In the genomic region with DNA sequence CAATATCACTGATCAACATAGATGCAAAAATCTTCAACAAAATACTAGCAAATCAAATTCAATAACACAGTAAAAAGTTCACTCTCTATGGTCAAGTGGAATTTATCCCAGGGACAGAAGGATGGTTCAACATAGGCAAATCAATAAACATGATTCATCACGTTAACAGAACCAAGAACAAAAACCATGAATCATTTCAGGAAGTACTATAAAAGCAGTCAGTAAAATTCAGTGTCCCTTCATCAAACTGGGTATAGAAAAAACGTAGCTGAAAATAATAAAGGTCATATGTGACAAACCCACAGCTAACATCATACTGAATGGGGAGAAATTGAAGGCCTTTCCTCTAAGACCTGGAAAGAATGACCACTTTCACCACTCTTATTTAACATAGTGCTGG, we compare ENCODE assay signal across 2 cellular contexts.
TF ChIP-seq lines count a peak whose summit lies in the region.

No MANE protein-coding gene starts in this region.

TF ChIP-seq in liver, 16 proteins besides CTCF, POLR2A, EP300 and RAD21:
- TF ChIP-seq, protein P1, sequence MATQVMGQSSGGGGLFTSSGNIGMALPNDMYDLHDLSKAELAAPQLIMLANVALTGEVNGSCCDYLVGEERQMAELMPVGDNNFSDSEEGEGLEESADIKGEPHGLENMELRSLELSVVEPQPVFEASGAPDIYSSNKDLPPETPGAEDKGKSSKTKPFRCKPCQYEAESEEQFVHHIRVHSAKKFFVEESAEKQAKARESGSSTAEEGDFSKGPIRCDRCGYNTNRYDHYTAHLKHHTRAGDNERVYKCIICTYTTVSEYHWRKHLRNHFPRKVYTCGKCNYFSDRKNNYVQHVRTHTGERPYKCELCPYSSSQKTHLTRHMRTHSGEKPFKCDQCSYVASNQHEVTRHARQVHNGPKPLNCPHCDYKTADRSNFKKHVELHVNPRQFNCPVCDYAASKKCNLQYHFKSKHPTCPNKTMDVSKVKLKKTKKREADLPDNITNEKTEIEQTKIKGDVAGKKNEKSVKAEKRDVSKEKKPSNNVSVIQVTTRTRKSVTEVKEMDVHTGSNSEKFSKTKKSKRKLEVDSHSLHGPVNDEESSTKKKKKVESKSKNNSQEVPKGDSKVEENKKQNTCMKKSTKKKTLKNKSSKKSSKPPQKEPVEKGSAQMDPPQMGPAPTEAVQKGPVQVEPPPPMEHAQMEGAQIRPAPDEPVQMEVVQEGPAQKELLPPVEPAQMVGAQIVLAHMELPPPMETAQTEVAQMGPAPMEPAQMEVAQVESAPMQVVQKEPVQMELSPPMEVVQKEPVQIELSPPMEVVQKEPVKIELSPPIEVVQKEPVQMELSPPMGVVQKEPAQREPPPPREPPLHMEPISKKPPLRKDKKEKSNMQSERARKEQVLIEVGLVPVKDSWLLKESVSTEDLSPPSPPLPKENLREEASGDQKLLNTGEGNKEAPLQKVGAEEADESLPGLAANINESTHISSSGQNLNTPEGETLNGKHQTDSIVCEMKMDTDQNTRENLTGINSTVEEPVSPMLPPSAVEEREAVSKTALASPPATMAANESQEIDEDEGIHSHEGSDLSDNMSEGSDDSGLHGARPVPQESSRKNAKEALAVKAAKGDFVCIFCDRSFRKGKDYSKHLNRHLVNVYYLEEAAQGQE (IDR thresholded peaks at IDR 0.05), result no peak
- TF ChIP-seq EGR1 (IDR thresholded peaks at IDR 0.05; ENCODE audit: low read depth in 2 of 2) (no peak), FOXA1 (IDR thresholded peaks at IDR 0.05) (no peak), JUND (IDR thresholded peaks at IDR 0.05) (peak; percentile 52 to 88), GABPA (IDR thresholded peaks at IDR 0.05 in 1 of 2, conservative IDR thresholded peaks at IDR 0.05 in 1 of 2) (no peak), FOXA2 (IDR thresholded peaks at IDR 0.05) (peak; percentile 23), HNF4G (IDR thresholded peaks at IDR 0.05) (no peak), YY1 (IDR thresholded peaks at IDR 0.05) (no peak), TAF1 (conservative IDR thresholded peaks at IDR 0.05) (no peak), HNF4A (conservative IDR thresholded peaks at IDR 0.05) (peak; percentile 30 to 88), RXRA (IDR thresholded peaks at IDR 0.05) (peak in 1 of 2 donors; percentile 34), SP1 (IDR thresholded peaks at IDR 0.05) (no peak), NR2F2 (IDR thresholded peaks at IDR 0.05) (no peak)
- TF ChIP-seq, protein P2, sequence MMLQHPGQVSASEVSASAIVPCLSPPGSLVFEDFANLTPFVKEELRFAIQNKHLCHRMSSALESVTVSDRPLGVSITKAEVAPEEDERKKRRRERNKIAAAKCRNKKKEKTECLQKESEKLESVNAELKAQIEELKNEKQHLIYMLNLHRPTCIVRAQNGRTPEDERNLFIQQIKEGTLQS (IDR thresholded peaks at IDR 0.05), result no peak
- TF ChIP-seq, protein P3, sequence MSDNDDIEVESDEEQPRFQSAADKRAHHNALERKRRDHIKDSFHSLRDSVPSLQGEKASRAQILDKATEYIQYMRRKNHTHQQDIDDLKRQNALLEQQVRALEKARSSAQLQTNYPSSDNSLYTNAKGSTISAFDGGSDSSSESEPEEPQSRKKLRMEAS (IDR thresholded peaks at IDR 0.05), result peak; percentile 25
- TF ChIP-seq, protein P4, sequence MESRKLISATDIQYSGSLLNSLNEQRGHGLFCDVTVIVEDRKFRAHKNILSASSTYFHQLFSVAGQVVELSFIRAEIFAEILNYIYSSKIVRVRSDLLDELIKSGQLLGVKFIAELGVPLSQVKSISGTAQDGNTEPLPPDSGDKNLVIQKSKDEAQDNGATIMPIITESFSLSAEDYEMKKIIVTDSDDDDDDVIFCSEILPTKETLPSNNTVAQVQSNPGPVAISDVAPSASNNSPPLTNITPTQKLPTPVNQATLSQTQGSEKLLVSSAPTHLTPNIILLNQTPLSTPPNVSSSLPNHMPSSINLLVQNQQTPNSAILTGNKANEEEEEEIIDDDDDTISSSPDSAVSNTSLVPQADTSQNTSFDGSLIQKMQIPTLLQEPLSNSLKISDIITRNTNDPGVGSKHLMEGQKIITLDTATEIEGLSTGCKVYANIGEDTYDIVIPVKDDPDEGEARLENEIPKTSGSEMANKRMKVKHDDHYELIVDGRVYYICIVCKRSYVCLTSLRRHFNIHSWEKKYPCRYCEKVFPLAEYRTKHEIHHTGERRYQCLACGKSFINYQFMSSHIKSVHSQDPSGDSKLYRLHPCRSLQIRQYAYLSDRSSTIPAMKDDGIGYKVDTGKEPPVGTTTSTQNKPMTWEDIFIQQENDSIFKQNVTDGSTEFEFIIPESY (IDR thresholded peaks at IDR 0.05), result peak; percentile 34

TF ChIP-seq in HepG2, 621 proteins besides CTCF, POLR2A, EP300 and RAD21 (continued from another document):
- TF ChIP-seq ZNF234 (CRISPR knock-in tag; conservative IDR thresholded peaks at IDR 0.05) (no peak), SP4 (CRISPR knock-in tag; IDR thresholded peaks at IDR 0.05) (no peak), CHD2 (IDR thresholded peaks at IDR 0.05; ENCODE audit: low read depth, low read length) (no peak), SNAI1 (CRISPR knock-in tag; IDR thresholded peaks at IDR 0.05; ENCODE audit: borderline replicate concordance) (no peak), NBN (conservative IDR thresholded peaks at IDR 0.05) (no peak), ZNF10 (CRISPR knock-in tag; IDR thresholded peaks at IDR 0.05; ENCODE audit: borderline replicate concordance, low read depth) (no peak), FOSL1 (CRISPR knock-in tag; IDR thresholded peaks at IDR 0.05; ENCODE audit: borderline replicate concordance) (no peak), FOXJ3 (CRISPR knock-in tag; IDR thresholded peaks at IDR 0.05; ENCODE audit: borderline replicate concordance) (no peak), ZNF616 (CRISPR knock-in tag; IDR thresholded peaks at IDR 0.05; ENCODE audit: low read depth) (no peak), CREM (IDR thresholded peaks at IDR 0.05) (no peak), CREM (CRISPR knock-in tag; IDR thresholded peaks at IDR 0.05) (no peak), NFE2 (CRISPR knock-in tag; IDR thresholded peaks at IDR 0.05) (no peak), ARID2 (CRISPR knock-in tag; IDR thresholded peaks at IDR 0.05; ENCODE audit: borderline replicate concordance) (no peak)
- TF ChIP-seq, protein P5, sequence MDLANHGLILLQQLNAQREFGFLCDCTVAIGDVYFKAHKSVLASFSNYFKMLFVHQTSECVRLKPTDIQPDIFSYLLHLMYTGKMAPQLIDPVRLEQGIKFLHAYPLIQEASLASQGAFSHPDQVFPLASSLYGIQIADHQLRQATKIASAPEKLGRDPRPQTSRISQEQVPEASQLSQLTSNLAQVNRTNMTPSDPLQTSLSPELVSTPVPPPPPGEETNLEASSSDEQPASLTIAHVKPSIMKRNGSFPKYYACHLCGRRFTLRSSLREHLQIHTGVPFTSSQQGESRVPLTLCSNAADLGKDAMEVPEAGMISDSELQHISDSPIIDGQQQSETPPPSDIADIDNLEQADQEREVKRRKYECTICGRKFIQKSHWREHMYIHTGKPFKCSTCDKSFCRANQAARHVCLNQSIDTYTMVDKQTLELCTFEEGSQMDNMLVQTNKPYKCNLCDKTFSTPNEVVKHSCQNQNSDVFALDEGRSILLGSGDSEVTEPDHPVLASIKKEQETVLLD (CRISPR knock-in tag; IDR thresholded peaks at IDR 0.05; ENCODE audit: low read depth), result no peak
- TF ChIP-seq, protein P6, sequence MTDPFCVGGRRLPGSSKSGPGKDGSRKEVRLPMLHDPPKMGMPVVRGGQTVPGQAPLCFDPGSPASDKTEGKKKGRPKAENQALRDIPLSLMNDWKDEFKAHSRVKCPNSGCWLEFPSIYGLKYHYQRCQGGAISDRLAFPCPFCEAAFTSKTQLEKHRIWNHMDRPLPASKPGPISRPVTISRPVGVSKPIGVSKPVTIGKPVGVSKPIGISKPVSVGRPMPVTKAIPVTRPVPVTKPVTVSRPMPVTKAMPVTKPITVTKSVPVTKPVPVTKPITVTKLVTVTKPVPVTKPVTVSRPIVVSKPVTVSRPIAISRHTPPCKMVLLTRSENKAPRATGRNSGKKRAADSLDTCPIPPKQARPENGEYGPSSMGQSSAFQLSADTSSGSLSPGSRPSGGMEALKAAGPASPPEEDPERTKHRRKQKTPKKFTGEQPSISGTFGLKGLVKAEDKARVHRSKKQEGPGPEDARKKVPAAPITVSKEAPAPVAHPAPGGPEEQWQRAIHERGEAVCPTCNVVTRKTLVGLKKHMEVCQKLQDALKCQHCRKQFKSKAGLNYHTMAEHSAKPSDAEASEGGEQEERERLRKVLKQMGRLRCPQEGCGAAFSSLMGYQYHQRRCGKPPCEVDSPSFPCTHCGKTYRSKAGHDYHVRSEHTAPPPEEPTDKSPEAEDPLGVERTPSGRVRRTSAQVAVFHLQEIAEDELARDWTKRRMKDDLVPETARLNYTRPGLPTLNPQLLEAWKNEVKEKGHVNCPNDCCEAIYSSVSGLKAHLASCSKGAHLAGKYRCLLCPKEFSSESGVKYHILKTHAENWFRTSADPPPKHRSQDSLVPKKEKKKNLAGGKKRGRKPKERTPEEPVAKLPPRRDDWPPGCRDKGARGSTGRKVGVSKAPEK (CRISPR knock-in tag; IDR thresholded peaks at IDR 0.05; ENCODE audit: borderline replicate concordance), result no peak
- TF ChIP-seq, protein P7, sequence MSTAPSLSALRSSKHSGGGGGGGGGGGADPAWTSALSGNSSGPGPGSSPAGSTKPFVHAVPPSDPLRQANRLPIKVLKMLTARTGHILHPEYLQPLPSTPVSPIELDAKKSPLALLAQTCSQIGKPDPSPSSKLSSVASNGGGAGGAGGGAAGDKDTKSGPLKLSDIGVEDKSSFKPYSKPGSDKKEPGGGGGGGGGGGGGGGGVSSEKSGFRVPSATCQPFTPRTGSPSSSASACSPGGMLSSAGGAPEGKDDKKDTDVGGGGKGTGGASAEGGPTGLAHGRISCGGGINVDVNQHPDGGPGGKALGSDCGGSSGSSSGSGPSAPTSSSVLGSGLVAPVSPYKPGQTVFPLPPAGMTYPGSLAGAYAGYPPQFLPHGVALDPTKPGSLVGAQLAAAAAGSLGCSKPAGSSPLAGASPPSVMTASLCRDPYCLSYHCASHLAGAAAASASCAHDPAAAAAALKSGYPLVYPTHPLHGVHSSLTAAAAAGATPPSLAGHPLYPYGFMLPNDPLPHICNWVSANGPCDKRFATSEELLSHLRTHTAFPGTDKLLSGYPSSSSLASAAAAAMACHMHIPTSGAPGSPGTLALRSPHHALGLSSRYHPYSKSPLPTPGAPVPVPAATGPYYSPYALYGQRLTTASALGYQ (CRISPR knock-in tag; IDR thresholded peaks at IDR 0.05), result no peak
